Comparison of ENCODE assay signal across 20 cellular contexts in the genomic region with DNA sequence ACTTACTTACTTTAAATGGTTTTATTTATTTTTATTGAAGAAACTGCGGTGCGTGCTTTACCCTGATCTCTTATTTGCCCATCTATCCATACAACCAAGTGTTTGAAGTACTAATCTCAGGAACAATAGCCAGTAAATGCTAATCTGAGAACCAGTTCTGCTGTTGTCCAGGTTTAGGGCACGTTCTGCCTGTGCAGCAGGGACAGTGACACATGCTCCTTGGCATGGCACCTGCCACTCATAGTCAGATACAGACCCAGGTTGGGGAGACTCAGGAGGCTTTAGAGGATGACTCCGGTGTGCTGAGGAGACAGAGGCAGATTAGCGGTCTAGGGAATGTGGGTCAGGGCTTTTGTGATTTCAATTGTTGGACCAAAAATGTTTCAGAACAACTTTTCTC.
"Had no signal": no experiment of that assay in that cellular context is flagged by ENCODE, and none has a peak within 500 bp of the region (broad histone marks: within the 10 kb centered on the region; RNA-seq: fewer than 3 reads in every experiment).

No MANE protein-coding gene starts in this region.

- H3K4me3 Mint-ChIP-seq: activated naive CD8-positive, alpha-beta T cell; naive thymus-derived CD8-positive, alpha-beta T cell; neural progenitor cell; WTC11 had no signal

- H3K4me2 ChIP-seq: neural progenitor cell had no signal

- H3K9me3 Mint-ChIP-seq: naive thymus-derived CD8-positive, alpha-beta T cell had no signal

- H3K9me3 ChIP-seq: adrenal gland, ascending aorta, left ventricle myocardium inferior, thoracic aorta, upper lobe of left lung had no signal

- FAIRE-seq: kidney had no signal

- H3K4me1 ChIP-seq: ascending aorta had no signal

- H2AFZ ChIP-seq: neural progenitor cell had no signal

- H3K36me3 ChIP-seq: adrenal gland, ascending aorta, neural progenitor cell, thoracic aorta, upper lobe of left lung had no signal

- H3K27me3 ChIP-seq: adrenal gland, ascending aorta, brain microvascular endothelial cell, neural progenitor cell, upper lobe of left lung had no signal

- H3K27me3 Mint-ChIP-seq: activated naive CD8-positive, alpha-beta T cell; naive thymus-derived CD8-positive, alpha-beta T cell; progenitor cell of endocrine pancreas had no signal

- H3K27ac ChIP-seq: adrenal gland, ascending aorta, brain microvascular endothelial cell, left ventricle myocardium inferior, neural progenitor cell, thoracic aorta, upper lobe of left lung had no signal

- DNase-seq: activated gamma-delta T cell treated with Interleukin-2 at 50 U/mL for 16 hours; activated T-cell treated with anti-CD3 and anti-CD28 coated beads, Interleukin-2, amount 50 U/mL, for 1 hour; adrenal gland; brain microvascular endothelial cell; central memory CD4-positive, alpha-beta T cell; dermis blood vessel endothelial cell; effector CD8-positive, alpha-beta T cell; foreskin melanocyte; kidney; left ventricle myocardium inferior; naive thymus-derived CD8-positive, alpha-beta T cell; stimulated activated CD4-positive, alpha-beta T cell treated with anti-CD3 and anti-CD28 coated beads, Interleukin-2, amount 100 ng/mL, for 48 hours; stimulated activated naive CD4-positive, alpha-beta T cell treated with Interleukin-2 at 50 U/mL for 16 hours; upper lobe of left lung had no signal

- H3K9ac ChIP-seq: neural progenitor cell had no signal

- H3K4me3 ChIP-seq: adrenal gland, ascending aorta, left ventricle myocardium inferior, neural progenitor cell, thoracic aorta, upper lobe of left lung had no signal

- H3K27ac Mint-ChIP-seq: activated naive CD8-positive, alpha-beta T cell; neural progenitor cell; WTC11 had no signal
